In the genomic region with DNA sequence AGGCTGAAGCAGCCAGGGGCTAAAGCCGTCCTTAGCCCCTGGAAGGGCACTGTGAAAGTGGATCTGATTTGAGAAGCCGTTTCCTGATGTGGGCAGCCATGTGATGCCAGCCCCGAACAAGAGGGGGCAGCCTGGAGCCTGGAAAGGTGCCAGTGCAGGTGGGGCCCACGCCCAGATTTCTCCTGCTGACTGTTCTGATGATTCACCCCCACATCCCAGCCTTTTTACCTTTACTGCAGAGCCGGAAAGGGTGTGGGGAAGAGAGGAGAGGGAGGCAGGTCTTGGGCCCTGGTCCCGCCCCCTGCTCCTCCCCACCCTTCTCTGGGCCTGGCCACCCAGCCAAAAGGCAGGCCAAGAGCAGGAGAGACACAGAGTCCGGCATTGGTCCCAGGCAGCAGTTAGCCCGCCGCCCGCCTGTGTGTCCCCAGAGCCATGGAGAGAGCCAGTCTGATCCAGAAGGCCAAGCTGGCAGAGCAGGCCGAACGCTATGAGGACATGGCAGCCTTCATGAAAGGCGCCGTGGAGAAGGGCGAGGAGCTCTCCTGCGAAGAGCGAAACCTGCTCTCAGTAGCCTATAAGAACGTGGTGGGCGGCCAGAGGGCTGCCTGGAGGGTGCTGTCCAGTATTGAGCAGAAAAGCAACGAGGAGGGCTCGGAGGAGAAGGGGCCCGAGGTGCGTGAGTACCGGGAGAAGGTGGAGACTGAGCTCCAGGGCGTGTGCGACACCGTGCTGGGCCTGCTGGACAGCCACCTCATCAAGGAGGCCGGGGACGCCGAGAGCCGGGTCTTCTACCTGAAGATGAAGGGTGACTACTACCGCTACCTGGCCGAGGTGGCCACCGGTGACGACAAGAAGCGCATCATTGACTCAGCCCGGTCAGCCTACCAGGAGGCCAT, we compare ENCODE assay signal across 8 cellular contexts. TPM values are rescaled to one million over a fixed set of nuclear protein-coding genes. Genes with fewer than 3 reads are reported as not detected.
DNase-seq lines count a peak whose midpoint lies in the region; ATAC-seq and TF ChIP-seq lines count a peak whose summit lies in the region.

A gene (plus strand): TSS at position 369 of the 896 bp plus-strand sequence. CDS start 64 bp downstream, at position 433.

- H3K4me3 ChIP-seq in dorsolateral prefrontal cortex = peak within 1 kb of the TSS in 8 of 59 donors; percentile 60 to 80 (median 72)

- H3K9me3 Mint-ChIP-seq in activated CD4-positive, alpha-beta memory T cell treated with anti-CD3 and anti-CD28 coated beads for 36 hours = no peaks in the 10 kb centered on the region
- no peaks in the 10 kb centered on the region for H3K9me3 Mint-ChIP-seq in progenitor cell of endocrine pancreas (ENCODE audit: low read depth)

- peaks cover 3% of the 10 kb centered on the region for H3K36me3 Mint-ChIP-seq in activated CD4-positive, alpha-beta memory T cell treated with anti-CD3 and anti-CD28 coated beads for 36 hours
- no peaks in the 10 kb centered on the region for H3K36me3 Mint-ChIP-seq in progenitor cell of endocrine pancreas (ENCODE audit: insufficient read depth)

- CTCF ChIA-PET in activated CD4-positive, alpha-beta memory T cell treated with anti-CD3 and anti-CD28 coated beads for 36 hours (lab: Charles Lee) = interaction anchor here (0.7 to 5.5 kb wide), 4 partner anchors 14 to 53 kb away, joined by 3 to 29 read pairs (median 4); a partner anchor contains a TSS

- H3K27me3 Mint-ChIP-seq in activated CD4-positive, alpha-beta memory T cell treated with anti-CD3 and anti-CD28 coated beads for 36 hours = no peaks in the 10 kb centered on the region
- H3K27me3 Mint-ChIP-seq in progenitor cell of endocrine pancreas = peaks cover 7% of the 10 kb centered on the region

- DNase-seq in NCI-H2081 (lab: John Stamatoyannopoulos, UW) = peak; percentile 84 to 91
- DNase-seq in activated CD4-positive, alpha-beta memory T cell treated with anti-CD3 and anti-CD28 coated beads for 36 hours = peak; percentile 82
- DNase-seq in progenitor cell of endocrine pancreas (ENCODE audit: low spot score, unreplicated experiment) = no peak
- no peak for DNase-seq in dorsolateral prefrontal cortex
- DNase-seq in DMS114 treated with DMSO at 0.1 percent for 48 hours (lab: John Stamatoyannopoulos, UW; ENCODE audit: unreplicated experiment) = no peak

- POLR2A ChIA-PET in activated CD4-positive, alpha-beta memory T cell treated with anti-CD3 and anti-CD28 coated beads for 36 hours (lab: Charles Lee) = no interaction called here

- peak within 1 kb of the TSS in 2 of 59 donors; percentile 5 to 82 for H3K27ac ChIP-seq in dorsolateral prefrontal cortex

- H3K27me3 ChIP-seq in dorsolateral prefrontal cortex = no peaks in the 10 kb centered on the region

- ATAC-seq in esophagus mucosa = peak; percentile 77
- ATAC-seq in GM18868 (IDR thresholded peaks at IDR 0.05; ENCODE audit: unreplicated experiment) = no peak

- peaks cover 29% of the 10 kb centered on the region for H3K4me1 Mint-ChIP-seq in activated CD4-positive, alpha-beta memory T cell treated with anti-CD3 and anti-CD28 coated beads for 36 hours (ENCODE audit: low read depth)
- peaks cover 11% of the 10 kb centered on the region for H3K4me1 Mint-ChIP-seq in progenitor cell of endocrine pancreas (ENCODE audit: low read depth)

- peak within 1 kb of the TSS; percentile 98 for H3K4me3 Mint-ChIP-seq in activated CD4-positive, alpha-beta memory T cell treated with anti-CD3 and anti-CD28 coated beads for 36 hours
- H3K4me3 Mint-ChIP-seq in progenitor cell of endocrine pancreas (ENCODE audit: low read depth) = peak within 1 kb of the TSS; percentile 45

- TF ChIP-seq CTCF in GM12874 (IDR thresholded peaks at IDR 0.05; ENCODE audit: insufficient read depth, low read depth, low read length) (peak; percentile 86), progenitor cell of endocrine pancreas (IDR thresholded peaks at IDR 0.05; ENCODE audit: unreplicated experiment) (peak; percentile 37), dorsolateral prefrontal cortex (IDR thresholded peaks at IDR 0.05 in 54 of 56, conservative IDR thresholded peaks at IDR 0.05 in 2 of 56; ENCODE audit: low read depth in 1 of 56, partially characterized antibody in 56 of 56) (peak in 1 of 56 donors; percentile 18)

- peak within 1 kb of the TSS; percentile 42 for H3K27ac Mint-ChIP-seq in activated CD4-positive, alpha-beta memory T cell treated with anti-CD3 and anti-CD28 coated beads for 36 hours
- H3K27ac Mint-ChIP-seq in progenitor cell of endocrine pancreas = peak within 1 kb of the TSS; percentile 97

- intact Hi-C loops in activated CD4-positive, alpha-beta memory T cell treated with anti-CD3 and anti-CD28 coated beads for 36 hours (cut with micrococcal nuclease) = loop anchor here (10.0 kb wide), 1 partner anchor 168 kb away; a partner anchor contains a TSS
- intact Hi-C loops in dorsolateral prefrontal cortex (cut with DNase I) = loop anchor here in 1 of 2 donors (10.0 kb wide), 1 partner anchor 268 kb away; no protein-coding TSS in a partner anchor

RNA-seq across cellular contexts. Expression of the gene that starts here (rescaled TPM):
- 1 to 10 TPM in 1 of 2 experiments, under 1 TPM in 1; 0.95 to 1.5 TPM for total RNA-seq in activated CD4-positive, alpha-beta memory T cell treated with anti-CD3 and anti-CD28 coated beads for 36 hours
- total RNA-seq in esophagus mucosa (2,315 TPM), progenitor cell of endocrine pancreas (0.36 and 0.44 TPM in 2 replicates), dorsolateral prefrontal cortex (10 to 100 TPM in 7 of 120 experiments, 1 to 10 TPM in 46, under 1 TPM in 34, not detected in 33; 0.29 to 70.1 (median 1.3) TPM)

Comparison
In these comparisons a context has a peak if more than half of its experiments do, and no peak if none do; other contexts are left out.
1. RNA of the gene that starts here (total RNA-seq): 2,315 TPM in esophagus mucosa (single experiment); 0.95 to 1.5 TPM in activated CD4-positive, alpha-beta memory T cell treated with anti-CD3 and anti-CD28 coated beads for 36 hours, 0.29 to 70.1 TPM in dorsolateral prefrontal cortex and 0.36 to 0.44 TPM in progenitor cell of endocrine pancreas; every median in the first group is over 10 times any median in the second.
2. DNase-seq: peak in NCI-H2081 (2 of 2) and activated CD4-positive, alpha-beta memory T cell treated with anti-CD3 and anti-CD28 coated beads for 36 hours (single experiment); none in progenitor cell of endocrine pancreas (single experiment), dorsolateral prefrontal cortex (0 of 10) and DMS114 treated with DMSO at 0.1 percent for 48 hours (single experiment).